29 cellular contexts compared by ENCODE assay signal in genomic region chr10:68982389-68982788, GRCh38.
"Had no signal": no experiment of that assay in that cellular context is flagged by ENCODE, and none has a peak within 500 bp of the region (broad histone marks: within the 10 kb centered on the region; RNA-seq: fewer than 3 reads in every experiment).

No MANE protein-coding gene starts in this region.

- H3K27ac ChIP-seq: adrenal gland, body of pancreas, coronary artery, gastroesophageal sphincter, hepatocyte, ovary, skin epidermis, stomach, suprapubic skin, tibial nerve had no signal

- H3K9me3 ChIP-seq: adrenal gland, body of pancreas, gastroesophageal sphincter, ovary, stomach, suprapubic skin, tibial nerve had no signal

- H3K27me3 Mint-ChIP-seq: activated CD4-positive, alpha-beta memory T cell treated with anti-CD3 and anti-CD28 coated beads for 36 hours; activated CD4-positive, alpha-beta T cell treated with anti-CD3 and anti-CD28 coated beads, Interleukin-2, amount 10 ng/mL, durations not matched to agents 24 days and 14 days; effector memory CD8-positive, alpha-beta T cell; naive B cell; progenitor cell of endocrine pancreas had no signal

- H3K27me3 ChIP-seq: adrenal gland, body of pancreas, gastroesophageal sphincter, hepatocyte, ovary, stomach, suprapubic skin, tibial nerve had no signal

- ATAC-seq: body of pancreas; effector memory CD8-positive, alpha-beta T cell; gastroesophageal sphincter; left cardiac atrium; left ventricle myocardium superior; sciatic nerve had no signal

- DNase-seq: activated CD4-positive, alpha-beta memory T cell treated with anti-CD3 and anti-CD28 coated beads for 36 hours; activated CD4-positive, alpha-beta T cell treated with anti-CD3 and anti-CD28 coated beads, Interleukin-2, amount 10 ng/mL, durations not matched to agents 24 days and 14 days; activated CD4-positive, CD25-positive, alpha-beta regulatory T cell treated with anti-CD3 and anti-CD28 coated beads, Interleukin-2, amount 50 U/mL, for 72 hours; activated gamma-delta T cell; activated naive CD4-positive, alpha-beta T cell treated with anti-CD3 and anti-CD28 coated beads, Interleukin-2, amount 50 U/mL, for 16 hours; adrenal gland; aorta; body of pancreas; cerebellar nuclear complex; effector memory CD8-positive, alpha-beta T cell; erythroblast; left cardiac atrium; left ventricle myocardium superior; naive B cell; ovary; stimulated activated CD4-positive, alpha-beta T cell treated with anti-CD3 and anti-CD28 coated beads, Interleukin-12 subunit alpha, Interleukin-12 subunit beta, amount 100 ng/mL, for 4 hours; stimulated activated CD4-positive, alpha-beta T cell treated with anti-CD3 and anti-CD28 coated beads, Interleukin-4, amount 100 ng/mL, for 1 hour; stomach; SW 1271; T1000 had no signal

- H3K4me3 Mint-ChIP-seq: activated CD4-positive, alpha-beta memory T cell treated with anti-CD3 and anti-CD28 coated beads for 36 hours; activated CD4-positive, alpha-beta T cell treated with anti-CD3 and anti-CD28 coated beads, Interleukin-2, amount 10 ng/mL, durations not matched to agents 24 days and 14 days; T-helper 1 cell treated with Interleukin-12 subunit alpha and Interleukin-12 subunit beta and Interleukin-4 antibody, amounts not matched to agents 30 μg/mL and 1 μg/mL, for 36 hours had no signal

- H3K9me3 Mint-ChIP-seq: activated CD4-positive, alpha-beta memory T cell treated with anti-CD3 and anti-CD28 coated beads for 36 hours; activated CD4-positive, alpha-beta T cell treated with anti-CD3 and anti-CD28 coated beads, Interleukin-2, amount 10 ng/mL, durations not matched to agents 24 days and 14 days; effector memory CD8-positive, alpha-beta T cell; naive B cell; T-helper 1 cell treated with Interleukin-12 subunit alpha and Interleukin-12 subunit beta and Interleukin-4 antibody, amounts not matched to agents 30 μg/mL and 1 μg/mL, for 36 hours had no signal

- H3K27ac Mint-ChIP-seq: activated CD4-positive, alpha-beta memory T cell treated with anti-CD3 and anti-CD28 coated beads for 36 hours; activated CD4-positive, alpha-beta T cell treated with anti-CD3 and anti-CD28 coated beads, Interleukin-2, amount 10 ng/mL, durations not matched to agents 24 days and 14 days; effector memory CD8-positive, alpha-beta T cell; progenitor cell of endocrine pancreas; T-helper 1 cell treated with Interleukin-12 subunit alpha and Interleukin-12 subunit beta and Interleukin-4 antibody, amounts not matched to agents 30 μg/mL and 1 μg/mL, for 36 hours had no signal
